Comparison of ENCODE assay signal across 8 cellular contexts in the genomic region with DNA sequence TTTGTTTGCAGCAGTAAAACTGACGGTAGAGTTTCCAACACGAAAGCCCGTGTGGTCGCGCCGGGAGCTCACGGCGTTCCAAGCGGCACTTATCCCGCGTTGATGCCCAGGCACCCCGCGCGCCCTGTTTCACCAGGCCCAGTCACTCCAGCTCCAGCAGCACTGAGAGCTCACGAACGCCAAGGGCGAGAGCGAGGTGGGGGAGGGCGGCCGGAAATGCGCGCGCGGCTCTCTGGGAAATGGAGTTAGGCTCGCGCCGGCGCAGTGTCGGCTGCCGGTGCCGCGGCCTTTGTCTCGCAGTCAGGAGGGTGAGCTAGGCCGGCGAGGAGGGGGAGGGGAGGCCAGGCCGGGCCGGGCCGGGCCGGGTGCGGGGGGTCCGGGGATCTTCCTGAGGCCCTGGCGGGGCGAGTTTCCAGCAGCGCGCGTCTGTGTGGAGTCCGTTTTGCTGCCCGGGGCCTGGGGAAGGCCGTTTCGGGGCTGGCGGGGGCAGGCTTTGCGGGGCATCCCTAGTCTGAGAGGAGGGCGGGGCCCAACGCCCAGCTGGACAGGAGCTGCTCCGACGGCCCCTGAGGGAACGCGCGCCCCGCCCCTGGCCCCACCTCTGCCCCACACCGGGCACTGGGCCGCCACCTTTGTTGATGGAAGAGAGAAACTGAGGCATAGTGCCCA. TPM values are rescaled to one million over a fixed set of nuclear protein-coding genes. Genes with fewer than 3 reads are reported as not detected.
DNase-seq lines count a peak whose midpoint lies in the region; ATAC-seq and TF ChIP-seq lines count a peak whose summit lies in the region.

TSS of gene ZNF135 (plus strand) at position 280 of the 669 bp plus-strand sequence. CDS start 721 bp downstream, outside the sequence.

- ATAC-seq in Right ventricle myocardium inferior (peak; percentile 97), GM19324 (IDR thresholded peaks at IDR 0.05; ENCODE audit: low FRiP score, unreplicated experiment) (no peak)

- intact Hi-C loops in Right ventricle myocardium inferior (cut with DNase I), result loop anchor here (1.0 to 5.0 kb wide), 2 partner anchors 39 to 57 kb away; partner anchors contain the start of genes ZNF606 and ZSCAN18

- no peak for TF ChIP-seq CTCF in HFFc6 (IDR thresholded peaks at IDR 0.05)

- in situ Hi-C loops in Caki2 (cut with HindIII; ENCODE audit: low pct_unique_long_range_greater_than_20kb, low sequenced_read_pairs), result no loop called here

- DNase-seq in Caki2 (ENCODE audit: low read depth) (peak; percentile 88), NCI-H82 (lab: John Stamatoyannopoulos, UW) (peak; percentile 79), Right ventricle myocardium inferior (ENCODE audit: missing footprints) (peak; percentile 91), nucleus accumbens (lab: John Stamatoyannopoulos, UW) (peak in 55 of 56 donors; percentile 30 to 94 (median 86)), HFFc6 (no peak)
- peak; percentile 86 for DNase-seq in activated naive CD8-positive, alpha-beta T cell treated with anti-CD3 and anti-CD28 coated beads for 36 hours

- peak within 1 kb of the TSS; percentile 78 for H3K4me3 Mint-ChIP-seq in activated naive CD8-positive, alpha-beta T cell treated with anti-CD3 and anti-CD28 coated beads for 36 hours
- peak within 1 kb of the TSS; percentile 62 for H3K4me3 Mint-ChIP-seq in stimulated activated naive CD8-positive, alpha-beta T cell treated with anti-CD3 and anti-CD28 coated beads, Interleukin-15, Interleukin-2, amounts not matched to agents 100 ng/mL and 50 ng/mL, for 24 hours
- no peak within 1 kb of the TSS for H3K4me3 Mint-ChIP-seq in HFFc6

- H3K36me3 Mint-ChIP-seq in activated naive CD8-positive, alpha-beta T cell treated with anti-CD3 and anti-CD28 coated beads for 36 hours, result peaks cover 64% of the 10 kb centered on the region
- peaks cover 40% of the 10 kb centered on the region for H3K36me3 Mint-ChIP-seq in stimulated activated naive CD8-positive, alpha-beta T cell treated with anti-CD3 and anti-CD28 coated beads, Interleukin-15, Interleukin-2, amounts not matched to agents 100 ng/mL and 50 ng/mL, for 24 hours (ENCODE audit: low read depth)
- H3K36me3 Mint-ChIP-seq in HFFc6 (ENCODE audit: low read depth), result peaks cover 24% of the 10 kb centered on the region

- H3K4me1 Mint-ChIP-seq in activated naive CD8-positive, alpha-beta T cell treated with anti-CD3 and anti-CD28 coated beads for 36 hours, result peaks cover 4% of the 10 kb centered on the region
- peaks cover 7% of the 10 kb centered on the region for H3K4me1 Mint-ChIP-seq in stimulated activated naive CD8-positive, alpha-beta T cell treated with anti-CD3 and anti-CD28 coated beads, Interleukin-15, Interleukin-2, amounts not matched to agents 100 ng/mL and 50 ng/mL, for 24 hours (ENCODE audit: low read depth)
- H3K4me1 Mint-ChIP-seq in HFFc6 (ENCODE audit: low read depth), result no peaks in the 10 kb centered on the region

- peaks cover 19% of the 10 kb centered on the region for H3K27me3 Mint-ChIP-seq in activated naive CD8-positive, alpha-beta T cell treated with anti-CD3 and anti-CD28 coated beads for 36 hours
- H3K27me3 Mint-ChIP-seq in stimulated activated naive CD8-positive, alpha-beta T cell treated with anti-CD3 and anti-CD28 coated beads, Interleukin-15, Interleukin-2, amounts not matched to agents 100 ng/mL and 50 ng/mL, for 24 hours, result peaks cover 13% of the 10 kb centered on the region
- no peaks in the 10 kb centered on the region; the same call in none of the 2 replicates for H3K27me3 Mint-ChIP-seq in HFFc6 (ENCODE audit: insufficient read depth)

- H3K27ac Mint-ChIP-seq in activated naive CD8-positive, alpha-beta T cell treated with anti-CD3 and anti-CD28 coated beads for 36 hours, result peak within 1 kb of the TSS; percentile 89
- peak within 1 kb of the TSS; percentile 39 for H3K27ac Mint-ChIP-seq in stimulated activated naive CD8-positive, alpha-beta T cell treated with anti-CD3 and anti-CD28 coated beads, Interleukin-15, Interleukin-2, amounts not matched to agents 100 ng/mL and 50 ng/mL, for 24 hours
- H3K27ac Mint-ChIP-seq in HFFc6, result no peak within 1 kb of the TSS

- H3K9me3 Mint-ChIP-seq in activated naive CD8-positive, alpha-beta T cell treated with anti-CD3 and anti-CD28 coated beads for 36 hours, result peaks cover 39% of the 10 kb centered on the region
- peaks cover 39% of the 10 kb centered on the region for H3K9me3 Mint-ChIP-seq in stimulated activated naive CD8-positive, alpha-beta T cell treated with anti-CD3 and anti-CD28 coated beads, Interleukin-15, Interleukin-2, amounts not matched to agents 100 ng/mL and 50 ng/mL, for 24 hours
- peaks cover 74% of the 10 kb centered on the region for H3K9me3 Mint-ChIP-seq in HFFc6

RNA-seq across cellular contexts. Expression of gene ZNF135, which starts in this region (rescaled TPM):
- total RNA-seq in Caki2 (2014; rRNA removed; shearing (Covaris generic); ENCODE audit: low replicate concordance), result 2.5 and 7.5 TPM in 2 replicates
- 1 to 10 TPM; 2.4 to 2.5 TPM for total RNA-seq in activated naive CD8-positive, alpha-beta T cell treated with anti-CD3 and anti-CD28 coated beads for 36 hours
- 3.7 TPM for total RNA-seq in Right ventricle myocardium inferior
- total RNA-seq in HFFc6 (2021; fragmentation: NEBNext Ultra II Directional; extraction: Animal tissue kit (Norgen Biotek cat#: 25700)), result under 1 TPM in 2 of 6 experiments, not detected in 4; 0.07 to 0.09 TPM
